8 cellular contexts compared by ENCODE assay signal in genomic region chr1:145465405-145466144, GRCh38. TPM values are rescaled to one million over a fixed set of nuclear protein-coding genes. Genes with fewer than 3 reads are reported as not detected.
DNase-seq lines count a peak whose midpoint lies in the region; ATAC-seq and TF ChIP-seq lines count a peak whose summit lies in the region.
"Not testable (repeated sequence)": the region's sequence is repeated elsewhere in the genome, so short reads cannot be mapped to it uniquely, and the experiment has no call there.

No MANE protein-coding gene starts in this region.

- not testable (repeated sequence) for H3K9me1 ChIP-seq in IMR-90 (ENCODE audit: insufficient read depth, low read length)

- peak; percentile 97 for TF ChIP-seq POLR2A in IMR-90 (IDR thresholded peaks at IDR 0.05; ENCODE audit: low read depth, low read length)

- H3K36me3 Mint-ChIP-seq in activated T-cell treated with anti-CD3 and anti-CD28 coated beads, Interleukin-2, amount 50 U/mL, for 4 hours (ENCODE audit: insufficient read depth); natural killer cell: not testable (repeated sequence)

- H2BK15ac ChIP-seq in IMR-90 (ENCODE audit: low read depth, low read length) = not testable (repeated sequence)

- H4K8ac ChIP-seq in IMR-90 (ENCODE audit: low read depth in 2 of 2, low read length in 2 of 2) = not testable (repeated sequence)

- TSS peak; percentile 100 for BruUV-seq in IMR-90 (replicated peaks; lab: Mats Ljungman, UMichigan)

- H2BK20ac ChIP-seq in IMR-90 (ENCODE audit: low read depth, low read length) = not testable (repeated sequence)

- peak overlapping the region; percentile 81 for H3K4me3 Mint-ChIP-seq in activated T-cell treated with anti-CD3 and anti-CD28 coated beads, Interleukin-2, amount 50 U/mL, for 4 hours
- H3K4me3 Mint-ChIP-seq in natural killer cell = peak overlapping the region; percentile 91

- H3K9ac ChIP-seq in IMR-90 (ENCODE audit: low read depth, low read length) = not testable (repeated sequence)

- peak overlapping the region; percentile 25 for H3K4me3 ChIP-seq in IMR-90 (ENCODE audit: insufficient read depth, low read depth, low read length)

- H2BK120ac ChIP-seq in IMR-90 (ENCODE audit: low read depth, low read length) = not testable (repeated sequence)

- H2AK9ac ChIP-seq in IMR-90 (replicated peaks; ENCODE audit: low read depth, low read length, poor library complexity) = not testable (repeated sequence)

- H4K5ac ChIP-seq in IMR-90 (ENCODE audit: low read depth, low read length) = not testable (repeated sequence)

- not testable (repeated sequence) for H3K56ac ChIP-seq in IMR-90 (ENCODE audit: extremely low read depth, insufficient read depth, low read length)

- not testable (repeated sequence) for H2AFZ ChIP-seq in IMR-90 (replicated peaks; ENCODE audit: low read length, poor library complexity)

- in situ Hi-C loops in IMR-90 (cut with MboI; ENCODE audit: low sequenced_read_pairs) = not testable (repeated sequence)

- no CpG with 5 or more reads among the region's 35 CpGs for WGBS in IMR-90 (ENCODE audit: extremely low coverage in 2 of 2, insufficient read length in 1 of 2), 2 experiments

- H3K27me3 Mint-ChIP-seq in activated T-cell treated with anti-CD3 and anti-CD28 coated beads, Interleukin-2, amount 50 U/mL, for 4 hours (ENCODE audit: low read depth) = not testable (repeated sequence)
- peaks cover 5 to 12% of the 10 kb centered on the region in 2 donors for H3K27me3 Mint-ChIP-seq in natural killer cell (ENCODE audit: low read depth in 2 of 2)

- TF ChIP-seq RAD21 in IMR-90 (IDR thresholded peaks at IDR 0.05; ENCODE audit: low read length) = not testable (repeated sequence)

- H4K20me1 ChIP-seq in IMR-90 (ENCODE audit: insufficient read depth, low read length) = not testable (repeated sequence)

- peak overlapping the region; percentile 69 for H3K4me2 ChIP-seq in IMR-90 (ENCODE audit: low read depth, low read length)

- not testable (repeated sequence) for H3K23ac ChIP-seq in IMR-90 (ENCODE audit: low read depth, low read length)

- not testable (repeated sequence) for H3K36me3 ChIP-seq in IMR-90 (ENCODE audit: control insufficient read depth, insufficient read depth, low read length)

- H3K79me1 ChIP-seq in IMR-90 (ENCODE audit: low read depth in 1 of 2, low read length in 2 of 2) = not testable (repeated sequence)

- TF ChIP-seq CTCF in IMR-90 (conservative IDR thresholded peaks at IDR 0.05; ENCODE audit: low read depth, low read length); natural killer cell (IDR thresholded peaks at IDR 0.05): not testable (repeated sequence)

- H3K14ac ChIP-seq in IMR-90 (replicated peaks; ENCODE audit: low read depth, low read length) = not testable (repeated sequence)

- intact Hi-C loops in IMR-90 (cut with micrococcal nuclease); natural killer cell (cut with micrococcal nuclease): not testable (repeated sequence)

- H2AK5ac ChIP-seq in IMR-90 (ENCODE audit: low read depth, low read length) = not testable (repeated sequence)

- H3K9me3 ChIP-seq in IMR-90 (ENCODE audit: control insufficient read depth, insufficient read depth, low read length) = not testable (repeated sequence)

- dilution Hi-C loops in IMR-90 (cut with HindIII; ENCODE audit: low sequenced_read_pairs, unreplicated experiment) = not testable (repeated sequence)

- H3K27ac Mint-ChIP-seq in natural killer cell = peak overlapping the region; percentile 35 to 73

- H4K91ac ChIP-seq in IMR-90 (ENCODE audit: insufficient read depth, low read depth, low read length) = not testable (repeated sequence)

- not testable (repeated sequence) for H3K4me1 ChIP-seq in IMR-90 (ENCODE audit: control insufficient read depth, insufficient read depth, low read length)

- not testable (repeated sequence) for H3K27ac ChIP-seq in IMR-90 (ENCODE audit: insufficient read depth, low read length)

- not testable (repeated sequence) for H3K27me3 ChIP-seq in IMR-90 (ENCODE audit: control insufficient read depth, insufficient read depth, low read length)

- not testable (repeated sequence) for H3K9me3 Mint-ChIP-seq in activated T-cell treated with anti-CD3 and anti-CD28 coated beads, Interleukin-2, amount 50 U/mL, for 4 hours; natural killer cell

- H3K4ac ChIP-seq in IMR-90 (ENCODE audit: low read depth, low read length) = not testable (repeated sequence)

- peak overlapping the region; percentile 76 for H2BK5ac ChIP-seq in IMR-90 (ENCODE audit: low read depth, low read length, poor library complexity, severe bottlenecking)

- not testable (repeated sequence) for H3K18ac ChIP-seq in IMR-90 (ENCODE audit: low read depth, low read length)

- ATAC-seq in GM21717 (IDR thresholded peaks at IDR 0.05; ENCODE audit: unreplicated experiment) (peak; percentile 82), IMR-90 (ENCODE audit: low read depth) (peak; percentile 88), esophagus mucosa (peak; percentile 88), natural killer cell (peak; percentile 76 to 92 (median 83))
- peak; percentile 87 to 92 for ATAC-seq in activated T-cell treated with anti-CD3 and anti-CD28 coated beads, Interleukin-2, amount 50 U/mL, for 4 hours

- DNase-seq in DMS79 treated with DMSO at 0.1 percent for 48 hours (lab: John Stamatoyannopoulos, UW) (peak; percentile 93), IMR-90 (peak; percentile 92), natural killer cell (peak; percentile 34)
- peak; percentile 53 for DNase-seq in activated T-cell treated with anti-CD3 and anti-CD28 coated beads, Interleukin-2, amount 50 U/mL, for 4 hours
- DNase-seq in stimulated activated CD8-positive, alpha-beta memory T cell treated with anti-CD3 and anti-CD28 coated beads, Interleukin-7, amount 100 ng/mL, for 48 hours (ENCODE audit: extremely low read depth in 1 of 2, low read depth in 1 of 2) = peak; percentile 41 to 86

- H3K4me1 Mint-ChIP-seq in activated T-cell treated with anti-CD3 and anti-CD28 coated beads, Interleukin-2, amount 50 U/mL, for 4 hours (ENCODE audit: low read depth); natural killer cell: not testable (repeated sequence)

- CTCF ChIA-PET in IMR-90 (lab: Yijun Ruan, JAX) = not testable (repeated sequence)

- POLR2A ChIA-PET in IMR-90 (lab: Charles Lee; ENCODE audit: unreplicated experiment) = not testable (repeated sequence)

TF ChIP-seq in PFSK-1, 5 proteins besides CTCF, POLR2A, EP300 and RAD21:
- peak; percentile 99 for TF ChIP-seq POLR2AphosphoS5 (IDR thresholded peaks at IDR 0.05; ENCODE audit: low read depth, low read length)
- peak; percentile 87 for TF ChIP-seq SIN3A (IDR thresholded peaks at IDR 0.05; ENCODE audit: borderline replicate concordance, insufficient read depth, low read length)

RNA-seq across cellular contexts. Expression of gene NBPF20, which starts 40.2 kb away (rescaled TPM):
- 2.9 and 3.1 TPM in 2 replicates for total RNA-seq in IMR-90 (2012; rRNA removed)
- 2.2 and 2.6 TPM in 2 replicates for polyA plus RNA-seq in IMR-90 (2012; rRNA removed)
- polyA plus RNA-seq in IMR-90 (2012; cell fraction: cytosol; rRNA removed) = 0.74 and 0.84 TPM in 2 replicates
- polyA plus RNA-seq in IMR-90 (2012; cell fraction: nucleus; rRNA removed; ENCODE audit: low replicate concordance) = 1.6 and 7.5 TPM in 2 replicates
- 0.69 TPM for polyA plus RNA-seq in PFSK-1 (2012; ENCODE audit: insufficient read length, low read depth)
- total RNA-seq in activated T-cell treated with anti-CD3 and anti-CD28 coated beads, Interleukin-2, amount 50 U/mL, for 4 hours = 1 to 10 TPM in 2 of 3 donors, under 1 TPM in 1; 0.99 to 2.0 (median 1.3) TPM
- 2.1 TPM for total RNA-seq in esophagus mucosa
- 1 to 10 TPM; 2.1 to 3.0 (median 2.4) TPM for total RNA-seq in natural killer cell

Comparison
In these comparisons a context has a peak if more than half of its experiments do, and no peak if none do; other contexts are left out.
1. DNase-seq: peak in every context shown above with its lines; median percentile 93 in DMS79 treated with DMSO at 0.1 percent for 48 hours; 92 in IMR-90; 64 in stimulated activated CD8-positive, alpha-beta memory T cell treated with anti-CD3 and anti-CD28 coated beads, Interleukin-7, amount 100 ng/mL, for 48 hours; 53 in activated T-cell treated with anti-CD3 and anti-CD28 coated beads, Interleukin-2, amount 50 U/mL, for 4 hours; 34 in natural killer cell.